Comparison of ENCODE assay signal across 32 cellular contexts in the genomic region with DNA sequence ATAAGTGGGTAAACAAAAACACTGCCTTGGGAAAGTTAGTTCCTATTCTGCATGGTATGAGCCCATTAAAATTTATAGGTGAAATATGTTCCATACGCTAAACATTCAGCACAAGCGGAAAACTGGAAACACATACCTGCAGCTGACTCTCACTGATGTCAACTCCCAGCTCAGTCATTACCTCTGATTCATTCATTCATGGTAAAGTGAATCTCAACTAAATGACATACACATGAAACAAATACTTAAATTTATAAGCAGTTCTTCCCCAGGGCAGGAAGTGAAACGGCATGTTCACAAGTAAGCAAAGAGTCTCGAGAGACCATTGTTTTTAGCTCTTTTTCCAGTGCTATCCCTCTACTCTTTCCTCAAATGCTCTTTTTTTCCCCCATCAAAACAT. TPM values are rescaled to one million over a fixed set of nuclear protein-coding genes. Genes with fewer than 3 reads are reported as not detected.
DNase-seq lines count a peak whose midpoint lies in the region; ATAC-seq and TF ChIP-seq lines count a peak whose summit lies in the region.
"Had no signal": no experiment of that assay in that cellular context is flagged by ENCODE, and none has a peak within 500 bp of the region (broad histone marks: within the 10 kb centered on the region; RNA-seq: fewer than 3 reads in every experiment).

No MANE protein-coding gene starts in this region.

- no peak overlapping the region for H3K4ac ChIP-seq in IMR-90 (ENCODE audit: low read depth, low read length)
- H3K4ac ChIP-seq in mesendoderm (ENCODE audit: low read depth, low read length): no peak overlapping the region

- H3K27ac ChIP-seq in IMR-90 (ENCODE audit: insufficient read depth, low read length): no peak overlapping the region
- H3K27ac ChIP-seq in osteoblast (ENCODE audit: low read depth, low read length): no peak overlapping the region
- no peak overlapping the region for H3K27ac ChIP-seq in mesendoderm (ENCODE audit: low read depth, low read length)
- H3K27ac ChIP-seq: A549, transverse colon had no signal

- H3K79me2 ChIP-seq in osteoblast (ENCODE audit: insufficient read depth, low read length): no peaks in the 10 kb centered on the region
- H3K79me2 ChIP-seq in mesendoderm (ENCODE audit: control insufficient read depth, insufficient read depth, low read length): no peaks in the 10 kb centered on the region

- H4K5ac ChIP-seq in IMR-90 (ENCODE audit: low read depth, low read length) (no peak overlapping the region), mesendoderm (ENCODE audit: low read length) (no peak overlapping the region)

- in situ Hi-C loops in IMR-90 (cut with MboI; ENCODE audit: low sequenced_read_pairs): no loop called here

- BruUV-seq in IMR-90 (replicated peaks; lab: Mats Ljungman, UMichigan): no TSS peak

- H3K9ac ChIP-seq in IMR-90 (ENCODE audit: low read depth, low read length) (no peak overlapping the region), mesendoderm (ENCODE audit: low read length) (no peak overlapping the region)

- H4K20me1 ChIP-seq in IMR-90 (ENCODE audit: insufficient read depth, low read length) (no peaks in the 10 kb centered on the region), osteoblast (ENCODE audit: insufficient read depth, low read length) (no peaks in the 10 kb centered on the region)

- intact Hi-C loops in IMR-90 (cut with micrococcal nuclease): no loop called here

- no peaks in the 10 kb centered on the region for H3K79me1 ChIP-seq in IMR-90 (ENCODE audit: low read depth in 1 of 2, low read length in 2 of 2)
- H3K79me1 ChIP-seq in mesendoderm (ENCODE audit: low read length): no peaks in the 10 kb centered on the region

- H3K27me3 ChIP-seq in BJ (ENCODE audit: control insufficient read depth, insufficient read depth, low read length) (no peaks in the 10 kb centered on the region), IMR-90 (ENCODE audit: control insufficient read depth, insufficient read depth, low read length) (no peaks in the 10 kb centered on the region), osteoblast (ENCODE audit: insufficient read depth, low read length) (no peaks in the 10 kb centered on the region), mesendoderm (ENCODE audit: insufficient read depth, low read length, poor library complexity) (no peaks in the 10 kb centered on the region)
- H3K27me3 ChIP-seq: MG63, sigmoid colon, transverse colon had no signal

- H3K9me3 ChIP-seq in IMR-90 (ENCODE audit: control insufficient read depth, insufficient read depth, low read length): no peaks in the 10 kb centered on the region
- H3K9me3 ChIP-seq in osteoblast (ENCODE audit: low read depth, low read length): no peaks in the 10 kb centered on the region
- H3K9me3 ChIP-seq: A549, MG63, sigmoid colon, transverse colon had no signal

- no peak overlapping the region for H2BK15ac ChIP-seq in IMR-90 (ENCODE audit: low read depth, low read length)
- H2BK15ac ChIP-seq in mesendoderm (replicated peaks; ENCODE audit: low read depth): no peak overlapping the region

- H3K4me1 ChIP-seq in IMR-90 (ENCODE audit: control insufficient read depth, insufficient read depth, low read length) (no peaks in the 10 kb centered on the region), osteoblast (ENCODE audit: insufficient read depth, low read length) (peaks cover 18% of the 10 kb centered on the region), mesendoderm (ENCODE audit: control insufficient read depth, low read depth, low read length) (peaks cover 2% of the 10 kb centered on the region)
- H3K4me1 ChIP-seq: A549, sigmoid colon, transverse colon had no signal

- no peak for TF ChIP-seq RAD21 in IMR-90 (IDR thresholded peaks at IDR 0.05; ENCODE audit: low read length)

- no peak overlapping the region for H3K23ac ChIP-seq in IMR-90 (ENCODE audit: low read depth, low read length)
- H3K23ac ChIP-seq in mesendoderm (ENCODE audit: low read length): no peak overlapping the region

- DNase-seq in BJ (ENCODE audit: low read depth): no peak
- DNase-seq in IMR-90: no peak
- peak; percentile 60 for DNase-seq in epithelial cell of esophagus (ENCODE audit: low read depth)
- no peak for DNase-seq in osteoblast (ENCODE audit: insufficient read length, low spot score, missing footprints)
- DNase-seq in SHP77 (lab: John Stamatoyannopoulos, UW): no peak
- DNase-seq in anterior cingulate cortex (lab: John Stamatoyannopoulos, UW): no peak
- no peak for DNase-seq in mesendoderm
- DNase-seq: activated CD4-positive, alpha-beta memory T cell treated with anti-CD3 and anti-CD28 coated beads, Interleukin-2, amount 10 ng/mL, durations not matched to agents 7 days and 5 days; activated CD4-positive, CD25-positive, alpha-beta regulatory T cell treated with anti-CD3 and anti-CD28 coated beads, Interleukin-2, amount 50 U/mL, for 72 hours; AML-193; aorta; cortex of kidney; DMS153; effector memory CD8-positive, alpha-beta T cell; H7; MG63; NCI-H1105 treated with DMSO at 0.1 percent for 48 hours; NCI-H2029 treated with DMSO at 0.1 percent for 48 hours; NCI-H345; NCI-H82; posterior cingulate gyrus; sigmoid colon; T-helper 2 cell; transverse colon had no signal

- CTCF ChIA-PET in BJ (lab: Yijun Ruan, JAX): interaction anchor here (0.5 to 2.2 kb wide), 7 partner anchors 8 to 352 kb away, joined by 3 to 10 read pairs (median 4); partner anchors contain the start of gene C4orf36
- CTCF ChIA-PET in IMR-90 (lab: Yijun Ruan, JAX): interaction anchor here (0.6 to 0.8 kb wide), 2 partner anchors 8 to 316 kb away, joined by 3 to 4 read pairs; no protein-coding TSS in a partner anchor

- H2AFZ ChIP-seq in IMR-90 (replicated peaks; ENCODE audit: low read length, poor library complexity): no peak overlapping the region
- no peak overlapping the region for H2AFZ ChIP-seq in osteoblast (ENCODE audit: low read length)

- no peak overlapping the region for H4K8ac ChIP-seq in IMR-90 (ENCODE audit: low read depth in 2 of 2, low read length in 2 of 2)
- no peak overlapping the region for H4K8ac ChIP-seq in mesendoderm (ENCODE audit: low read depth, low read length)

- no peak overlapping the region for H2BK20ac ChIP-seq in IMR-90 (ENCODE audit: low read depth, low read length)

- H2AK5ac ChIP-seq in IMR-90 (ENCODE audit: low read depth, low read length): no peak overlapping the region; the same call in 1 of the 2 replicates
- H2AK5ac ChIP-seq in mesendoderm (ENCODE audit: low read length): no peak overlapping the region

- H3K4me3 ChIP-seq in BJ (ENCODE audit: low read depth, low read length) (peak overlapping the region; percentile 20), IMR-90 (ENCODE audit: insufficient read depth, low read depth, low read length) (no peak overlapping the region), epithelial cell of esophagus (ENCODE audit: low read length) (peak overlapping the region; percentile 19), osteoblast (ENCODE audit: insufficient read depth, low read length) (no peak overlapping the region), mesendoderm (ENCODE audit: low read length) (no peak overlapping the region)
- H3K4me3 ChIP-seq: A549, K562, MG63, transverse colon had no signal

- ATAC-seq in IMR-90 (ENCODE audit: low read depth) (no peak), GM18517 (IDR thresholded peaks at IDR 0.05; ENCODE audit: unreplicated experiment) (no peak)
- ATAC-seq: A549; effector memory CD8-positive, alpha-beta T cell; K562; SK-N-SH treated with all-trans-retinoic acid at 6 μM for 48 hours had no signal

- H3K18ac ChIP-seq in IMR-90 (ENCODE audit: low read depth, low read length) (no peak overlapping the region), mesendoderm (ENCODE audit: low read length) (no peak overlapping the region)

- H3K56ac ChIP-seq in IMR-90 (ENCODE audit: extremely low read depth, insufficient read depth, low read length) (no peak overlapping the region), mesendoderm (ENCODE audit: low read length) (no peak overlapping the region)

- H3K36me3 ChIP-seq in BJ (ENCODE audit: control insufficient read depth, insufficient read depth, low read length) (no peaks in the 10 kb centered on the region; the same call in 1 of the 2 replicates), IMR-90 (ENCODE audit: control insufficient read depth, insufficient read depth, low read length) (no peaks in the 10 kb centered on the region), osteoblast (ENCODE audit: insufficient read depth, low read length) (no peaks in the 10 kb centered on the region), mesendoderm (ENCODE audit: control insufficient read depth, insufficient read depth, low read length) (no peaks in the 10 kb centered on the region)
- H3K36me3 ChIP-seq: MG63, sigmoid colon, transverse colon had no signal

- H3K14ac ChIP-seq in IMR-90 (replicated peaks; ENCODE audit: low read depth, low read length): no peak overlapping the region; the same call in 1 of the 2 replicates

- WGBS in IMR-90 (ENCODE audit: extremely low coverage in 2 of 2, insufficient read length in 1 of 2), 2 experiments: 100% methylated on average over 1 of the region's 4 CpGs; no CpG with 5 or more reads in 1 of the 2 experiments
- WGBS in mesendoderm (ENCODE audit: extremely low coverage, insufficient coverage, low lambda C conversion rate): no CpG with 5 or more reads among the region's 4 CpGs

- no peak overlapping the region; the same call in 1 of the 2 replicates for H4K91ac ChIP-seq in IMR-90 (ENCODE audit: insufficient read depth, low read depth, low read length)

- H3K9me1 ChIP-seq in IMR-90 (ENCODE audit: insufficient read depth, low read length): 0 out of 2 replicates have a peak, but pooled peaks cover 2% of the 10 kb centered on the region

- H2BK120ac ChIP-seq in IMR-90 (ENCODE audit: low read depth, low read length): peak overlapping the region; percentile 60; the same call in 1 of the 2 replicates
- H2BK120ac ChIP-seq in mesendoderm (ENCODE audit: low read depth, low read length): no peak overlapping the region

- TF ChIP-seq CTCF in BJ (IDR thresholded peaks at IDR 0.05; ENCODE audit: insufficient read depth, low read depth, low read length) (no peak), IMR-90 (conservative IDR thresholded peaks at IDR 0.05; ENCODE audit: low read depth, low read length) (no peak), epithelial cell of esophagus (IDR thresholded peaks at IDR 0.05; ENCODE audit: insufficient read depth, low read depth, low read length, missing control alignments) (no peak), osteoblast (IDR thresholded peaks at IDR 0.05; ENCODE audit: extremely low read depth, low read depth, low read length) (no peak)

- POLR2A ChIA-PET in BJ (lab: Charles Lee): interaction anchor here (1.0 kb wide), 1 partner anchor 31 kb away, joined by 3 read pairs; no protein-coding TSS in a partner anchor
- POLR2A ChIA-PET in IMR-90 (lab: Charles Lee; ENCODE audit: unreplicated experiment): no interaction called here

- H3K4me2 ChIP-seq in IMR-90 (ENCODE audit: low read depth, low read length) (no peak overlapping the region), osteoblast (ENCODE audit: insufficient read depth, low read length) (peak overlapping the region; percentile 67), mesendoderm (ENCODE audit: low read length) (no peak overlapping the region)
- H3K4me2 ChIP-seq: A549 had no signal

- TF ChIP-seq POLR2A in IMR-90 (IDR thresholded peaks at IDR 0.05; ENCODE audit: low read depth, low read length): no peak

- H2BK5ac ChIP-seq in IMR-90 (ENCODE audit: low read depth, low read length, poor library complexity, severe bottlenecking) (no peak overlapping the region), mesendoderm (ENCODE audit: low read length) (no peak overlapping the region)

- dilution Hi-C loops in IMR-90 (cut with HindIII; ENCODE audit: low sequenced_read_pairs, unreplicated experiment): no loop called here

- H2AK9ac ChIP-seq in IMR-90 (replicated peaks; ENCODE audit: low read depth, low read length, poor library complexity): no peak overlapping the region

RNA-seq across cellular contexts. Expression of gene SLC10A6, which starts 1.6 kb away (rescaled TPM):
- polyA plus RNA-seq in BJ (2011; rRNA removed) (0.72 and 0.98 TPM in 2 replicates), IMR-90 (2012; rRNA removed) (not detected in 2 replicates)
- 3.1 and 4.0 TPM in 2 replicates for polyA minus RNA-seq in BJ (2011; rRNA and poly(A)+ RNA removed)
- total RNA-seq in IMR-90 (2012; rRNA removed) (not detected in 2 replicates), osteoblast (not detected in 2 replicates)
- polyA plus RNA-seq in IMR-90 (2012; cell fraction: cytosol; rRNA removed): not detected in 2 replicates
- polyA plus RNA-seq in IMR-90 (2012; cell fraction: nucleus; rRNA removed; ENCODE audit: low replicate concordance): 0.06 TPM in 1 of 2 replicates, not detected in the other
- not detected for polyA plus RNA-seq in mesendoderm (2013, experiment 1 of 2)
- 0.06 TPM for polyA plus RNA-seq in mesendoderm (2013, experiment 2 of 2)
- total RNA-seq: activated CD4-positive, alpha-beta memory T cell treated with anti-CD3 and anti-CD28 coated beads, Interleukin-2, amount 10 ng/mL, durations not matched to agents 7 days and 5 days; activated T-helper 2 cell treated with anti-CD3 and anti-CD28 coated beads, Interferon-gamma antibody, Interleukin-2, Interleukin-4, amounts not matched to agents 10 μg/mL and 5 μg/mL and 100 μg/mL, durations not matched to agents 14 hours and 24 hours and 36 hours; H7; HT1080; K562; neural crest cell had no signal
- polyA plus RNA-seq: A549, aorta, K562 had no signal

RNA-seq across cellular contexts. Expression of gene C4orf36, which starts 44.6 kb away (rescaled TPM):
- polyA plus RNA-seq in BJ (2011; rRNA removed): 3.0 and 3.1 TPM in 2 replicates
- polyA minus RNA-seq in BJ (2011; rRNA and poly(A)+ RNA removed): 0.46 and 0.85 TPM in 2 replicates
- 0.18 and 0.28 TPM in 2 replicates for total RNA-seq in IMR-90 (2012; rRNA removed)
- polyA plus RNA-seq in IMR-90 (2012; rRNA removed): 0.29 and 0.41 TPM in 2 replicates
- polyA plus RNA-seq in IMR-90 (2012; cell fraction: cytosol; rRNA removed): 0.76 TPM in 1 of 2 replicates, not detected in the other
- polyA plus RNA-seq in IMR-90 (2012; cell fraction: nucleus; rRNA removed; ENCODE audit: low replicate concordance): 0.08 and 0.53 TPM in 2 replicates
- 0.72 and 0.88 TPM in 2 replicates for total RNA-seq in osteoblast
- polyA plus RNA-seq in mesendoderm (2013, experiment 1 of 2): 2.2 TPM
- polyA plus RNA-seq in mesendoderm (2013, experiment 2 of 2): 1.5 TPM
- total RNA-seq: activated CD4-positive, alpha-beta memory T cell treated with anti-CD3 and anti-CD28 coated beads, Interleukin-2, amount 10 ng/mL, durations not matched to agents 7 days and 5 days; activated T-helper 2 cell treated with anti-CD3 and anti-CD28 coated beads, Interferon-gamma antibody, Interleukin-2, Interleukin-4, amounts not matched to agents 10 μg/mL and 5 μg/mL and 100 μg/mL, durations not matched to agents 14 hours and 24 hours and 36 hours; lung microvascular endothelial cell had no signal

Comparison
In these comparisons a context has a peak if more than half of its experiments do, and no peak if none do; other contexts are left out.
1. H3K4me3 ChIP-seq: peak in BJ (single experiment) and epithelial cell of esophagus (single experiment); none in IMR-90 (single experiment), osteoblast (single experiment) and mesendoderm (single experiment).